In genomic region chr19:18588611-18589379, GRCh38 we compare ENCODE assay signal across 8 cellular contexts. TPM values are rescaled to one million over a fixed set of nuclear protein-coding genes. Genes with fewer than 3 reads are reported as not detected.
A peak's percentile ranks its signal among the peaks of the same experiment; 100 is the strongest.
DNase-seq lines count a peak whose midpoint lies in the region; ATAC-seq and TF ChIP-seq lines count a peak whose summit lies in the region.

REX1BD (plus strand) TSS chr19:18588798; CDS start chr19:18588802, 4 bp downstream.

- H4K20me1 ChIP-seq in BLaER1 = peaks cover 25% of the 10 kb centered on the region

- H3K4me3 ChIP-seq in BLaER1 (peak within 1 kb of the TSS; percentile 78), dorsolateral prefrontal cortex (peak within 1 kb of the TSS; percentile 47 to 95 (median 86)), lower leg skin (ENCODE audit: low read depth, poor library complexity, severe bottlenecking) (peak within 1 kb of the TSS; percentile 83)

- H3K27ac ChIP-seq in BLaER1 (peak within 1 kb of the TSS; percentile 85), dorsolateral prefrontal cortex (peak within 1 kb of the TSS; percentile 60 to 99 (median 94))

- intact Hi-C loops in dorsolateral prefrontal cortex (cut with DNase I) (loop anchor here in 1 of 2 donors (5.0 kb wide), 1 partner anchor 126 kb away; no protein-coding TSS in a partner anchor), lower leg skin (cut with DNase I; ENCODE audit: low total_unique reads) (no loop called here)

- TF ChIP-seq CTCF in dorsolateral prefrontal cortex (IDR thresholded peaks at IDR 0.05 in 54 of 56, conservative IDR thresholded peaks at IDR 0.05 in 2 of 56; ENCODE audit: low read depth in 1 of 56, partially characterized antibody in 56 of 56) = peak; percentile 73 to 97 (median 92)
- TF ChIP-seq CTCF in lower leg skin (IDR thresholded peaks at IDR 0.05) = peak in 2 of 3 donors; percentile 4 to 50

- H3K9ac ChIP-seq in BLaER1 = peak within 1 kb of the TSS; percentile 78

- peak within 1 kb of the TSS; percentile 98 for H3K4me2 ChIP-seq in BLaER1

- 0 to 1% methylated on average over 1 to 41 of the region's 72 CpGs for WGBS in lower leg skin, 2 donors

- peak; percentile 73 for DNase-seq in GM19238 (ENCODE audit: insufficient read length, low spot score)
- peak; percentile 53 for DNase-seq in NCI-H748 treated with DMSO at 0.1 percent for 48 hours (lab: John Stamatoyannopoulos, UW)
- DNase-seq in activated CD4-positive, alpha-beta T cell treated with anti-CD3 and anti-CD28 coated beads, Interleukin-2, amount 50 U/mL, for 4 hours = peak; percentile 86 to 88
- DNase-seq in dorsolateral prefrontal cortex = peak; percentile 54 to 87 (median 74)
- peak; percentile 73 to 97 for DNase-seq in lower leg skin (ENCODE audit: low spot score in 2 of 2)
- peak; percentile 79 to 84 for DNase-seq in stimulated activated CD4-positive, alpha-beta T cell treated with anti-CD3 and anti-CD28 coated beads, Interleukin-4, amount 100 ng/mL, for 48 hours (ENCODE audit: low read depth in 2 of 2)

- H3K27me3 ChIP-seq in BLaER1 (no peaks in the 10 kb centered on the region), dorsolateral prefrontal cortex (no peaks in the 10 kb centered on the region)

- peak; percentile 73 for ATAC-seq in HG03439 (IDR thresholded peaks at IDR 0.05; ENCODE audit: unreplicated experiment)

- H3K4me1 ChIP-seq in BLaER1 = peaks cover 70% of the 10 kb centered on the region

- peaks cover 7% of the 10 kb centered on the region for H3K9me3 ChIP-seq in BLaER1

- TF ChIP-seq POLR2A in lower leg skin (IDR thresholded peaks at IDR 0.05) = no peak

- H3K36me3 ChIP-seq in BLaER1 = peaks cover 21% of the 10 kb centered on the region

RNA-seq across cellular contexts. Expression of gene REX1BD, which starts in this region (rescaled TPM):
- total RNA-seq in dorsolateral prefrontal cortex = 100 to 1,000 TPM in 33 of 120 experiments, 10 to 100 TPM in 87; 49.9 to 127 (median 88.9) TPM
- 100 to 1,000 TPM in 3 of 4 donors, 10 to 100 TPM in 1; 91.8 to 119 (median 107) TPM for total RNA-seq in lower leg skin

Comparison
In these comparisons a context has a peak if more than half of its experiments do, and no peak if none do; other contexts are left out.
1. Peak in every context shown above with its lines: DNase-seq, ATAC-seq, H3K4me3 ChIP-seq and H3K27ac ChIP-seq.